Comparison of ENCODE assay signal across 22 cellular contexts in genomic region chr18:59664329-59664728, GRCh38. TPM values are rescaled to one million over a fixed set of nuclear protein-coding genes. Genes with fewer than 3 reads are reported as not detected.
"Had no signal": no experiment of that assay in that cellular context is flagged by ENCODE, and none has a peak within 500 bp of the region (broad histone marks: within the 10 kb centered on the region; RNA-seq: fewer than 3 reads in every experiment).

No MANE protein-coding gene starts in this region.

- H3K9me3 ChIP-seq: gastroesophageal sphincter, neutrophil, suprapubic skin, thyroid gland, upper lobe of left lung, uterus had no signal

- H3K36me3 Mint-ChIP-seq: naive thymus-derived CD4-positive, alpha-beta T cell had no signal

- ATAC-seq: esophagus mucosa; gastroesophageal sphincter; left colon; left ventricle myocardium superior; naive thymus-derived CD4-positive, alpha-beta T cell; right cardiac atrium; stimulated activated naive CD8-positive, alpha-beta T cell treated with anti-CD3 and anti-CD28 coated beads, Interleukin-15, Interleukin-2, amounts not matched to agents 100 U/mL and 50 U/mL, for 24 hours had no signal

- H3K27ac Mint-ChIP-seq: naive thymus-derived CD4-positive, alpha-beta T cell had no signal

- H3K27ac ChIP-seq: gastroesophageal sphincter, hepatocyte, neutrophil, suprapubic skin, thyroid gland had no signal

- H3K4me1 ChIP-seq: suprapubic skin, thyroid gland, upper lobe of left lung, uterus had no signal

- DNase-seq: cortex of kidney; dorsolateral prefrontal cortex; effector CD8-positive, alpha-beta T cell; head of caudate nucleus; left colon; left ventricle myocardium superior; mesendoderm; naive thymus-derived CD4-positive, alpha-beta T cell; posterior cingulate gyrus; right cardiac atrium; stimulated activated CD4-positive, alpha-beta T cell treated with anti-CD3 and anti-CD28 coated beads, Interleukin-2, amount 100 ng/mL, for 48 hours; stimulated activated naive CD8-positive, alpha-beta T cell treated with anti-CD3 and anti-CD28 coated beads, Interleukin-15, Interleukin-2, amounts not matched to agents 100 U/mL and 50 U/mL, for 24 hours; thyroid gland; upper lobe of left lung; uterus had no signal

- H3K36me3 ChIP-seq: gastroesophageal sphincter, neutrophil, suprapubic skin, thyroid gland, upper lobe of left lung, uterus had no signal

- H3K4me3 Mint-ChIP-seq: naive thymus-derived CD4-positive, alpha-beta T cell had no signal

- H3K4me1 Mint-ChIP-seq: naive thymus-derived CD4-positive, alpha-beta T cell had no signal

- H3K4me3 ChIP-seq: dorsolateral prefrontal cortex, gastroesophageal sphincter, hepatocyte, lung, smooth muscle cell, suprapubic skin, thyroid gland, upper lobe of left lung, uterus had no signal

- H3K27me3 ChIP-seq: suprapubic skin, thyroid gland, upper lobe of left lung, uterus had no signal

RNA-seq across cellular contexts. Expression of gene CCBE1, which starts 32.9 kb away (rescaled TPM):
- total RNA-seq: naive thymus-derived CD4-positive, alpha-beta T cell had no signal
